ENCODE assay signal across 7 cellular contexts in the genomic region with DNA sequence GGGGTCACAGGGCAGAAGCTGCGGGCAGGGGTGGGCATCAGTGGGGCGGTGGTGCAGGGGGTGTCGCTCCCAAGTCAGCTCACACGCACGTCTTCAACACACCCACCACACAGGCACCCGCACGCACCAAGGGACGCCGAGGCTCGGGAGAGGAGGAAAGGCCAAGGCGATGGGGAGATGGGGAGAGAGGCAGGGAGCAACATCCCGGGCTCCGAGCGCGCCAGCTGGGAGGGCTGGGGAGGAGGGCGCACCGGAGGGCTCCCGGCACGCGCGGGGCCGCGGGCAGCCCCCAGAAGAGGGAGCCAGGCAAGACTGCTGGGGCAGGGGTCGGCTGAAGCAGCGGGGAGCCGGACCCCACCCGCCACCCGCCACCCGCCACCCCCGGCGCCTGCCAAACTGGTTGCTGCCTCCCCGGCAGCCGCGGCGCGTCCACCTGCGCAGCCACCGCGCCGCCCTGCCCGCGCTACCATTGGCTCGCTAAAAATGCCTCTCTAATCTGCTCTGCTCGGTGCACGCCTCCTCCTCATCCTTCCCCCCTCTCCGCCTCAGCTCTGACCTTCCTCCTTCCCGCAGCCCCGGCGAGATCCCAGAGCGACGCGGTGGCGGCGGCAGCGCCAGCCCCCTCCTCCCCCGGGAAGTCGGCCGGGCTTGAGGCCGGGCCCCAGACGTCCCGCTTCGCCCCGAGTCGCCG. TPM values are rescaled to one million over a fixed set of nuclear protein-coding genes. Genes with fewer than 3 reads are reported as not detected.
A peak's percentile ranks its signal among the peaks of the same experiment; 100 is the strongest.
DNase-seq lines count a peak whose midpoint lies in the region; ATAC-seq and TF ChIP-seq lines count a peak whose summit lies in the region.

A gene with protein sequence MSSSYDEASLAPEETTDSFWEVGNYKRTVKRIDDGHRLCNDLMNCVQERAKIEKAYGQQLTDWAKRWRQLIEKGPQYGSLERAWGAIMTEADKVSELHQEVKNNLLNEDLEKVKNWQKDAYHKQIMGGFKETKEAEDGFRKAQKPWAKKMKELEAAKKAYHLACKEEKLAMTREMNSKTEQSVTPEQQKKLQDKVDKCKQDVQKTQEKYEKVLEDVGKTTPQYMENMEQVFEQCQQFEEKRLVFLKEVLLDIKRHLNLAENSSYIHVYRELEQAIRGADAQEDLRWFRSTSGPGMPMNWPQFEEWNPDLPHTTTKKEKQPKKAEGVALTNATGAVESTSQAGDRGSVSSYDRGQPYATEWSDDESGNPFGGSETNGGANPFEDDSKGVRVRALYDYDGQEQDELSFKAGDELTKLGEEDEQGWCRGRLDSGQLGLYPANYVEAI (plus strand): TSS at position 526 of the 691 bp plus-strand sequence. CDS start 60,230 bp downstream, outside the sequence.

- H3K36me3 ChIP-seq in iPS-18a (ENCODE audit: control insufficient read depth, low read depth, low read length) (no peaks in the 10 kb centered on the region), suprapubic skin (no peaks in the 10 kb centered on the region)

- H3K9ac ChIP-seq in iPS-18a (ENCODE audit: low read length) = peak within 1 kb of the TSS; percentile 36

- WGBS in suprapubic skin = 3% methylated on average over 19 of the region's 65 CpGs

- no peak for TF ChIP-seq CTCF in suprapubic skin (IDR thresholded peaks at IDR 0.05)

- H3K4me3 ChIP-seq in iPS-18a (ENCODE audit: low read length) (peak within 1 kb of the TSS; percentile 72), suprapubic skin (peak within 1 kb of the TSS; percentile 45)

- peaks cover 18% of the 10 kb centered on the region for H3K27me3 ChIP-seq in iPS-18a (ENCODE audit: control insufficient read depth, insufficient read depth, low read length)
- peaks cover 39% of the 10 kb centered on the region for H3K27me3 ChIP-seq in suprapubic skin

- no peak within 1 kb of the TSS for H3K27ac ChIP-seq in iPS-18a (ENCODE audit: low read length)
- no peak within 1 kb of the TSS for H3K27ac ChIP-seq in suprapubic skin

- no peak for TF ChIP-seq EP300 in suprapubic skin (IDR thresholded peaks at IDR 0.05)

- peak; percentile 31 for DNase-seq in EL
- DNase-seq in NCI-H1930 (lab: John Stamatoyannopoulos, UW) = peak; percentile 24 to 37
- peak in 49 of 58 donors; percentile 8 to 83 (median 40) for DNase-seq in anterior cingulate cortex (lab: John Stamatoyannopoulos, UW)
- DNase-seq in suprapubic skin (ENCODE audit: low spot score in 2 of 2) = no peak
- DNase-seq in epidermal melanocyte (ENCODE audit: insufficient read length, low spot score) = no peak

- H3K9me3 ChIP-seq in iPS-18a (ENCODE audit: control insufficient read depth, low read depth, low read length) (no peaks in the 10 kb centered on the region), suprapubic skin (no peaks in the 10 kb centered on the region)

- H3K4me1 ChIP-seq in iPS-18a (ENCODE audit: control insufficient read depth, low read depth, low read length) (peaks cover 9% of the 10 kb centered on the region), suprapubic skin (peaks cover 11% of the 10 kb centered on the region)

- ATAC-seq in GM18873 (IDR thresholded peaks at IDR 0.05; ENCODE audit: low FRiP score, unreplicated experiment) = no peak

- no peak for TF ChIP-seq POLR2A in suprapubic skin (IDR thresholded peaks at IDR 0.05)

RNA-seq across cellular contexts. Expression of the gene that starts here (rescaled TPM):
- total RNA-seq in suprapubic skin = under 1 TPM in 2 of 4 donors, not detected in 2; 0.11 to 0.40 TPM

Comparison
In these comparisons a context has a peak if more than half of its experiments do, and no peak if none do; other contexts are left out.
1. DNase-seq: peak in EL (single experiment), NCI-H1930 (2 of 2) and anterior cingulate cortex (49 of 58); none in suprapubic skin (0 of 2) and epidermal melanocyte (single experiment).